Comparison of ENCODE assay signal across 27 cellular contexts in genomic region chr16:9578459-9578858, GRCh38.
"Had no signal": no experiment of that assay in that cellular context is flagged by ENCODE, and none has a peak within 500 bp of the region (broad histone marks: within the 10 kb centered on the region; RNA-seq: fewer than 3 reads in every experiment).

No MANE protein-coding gene starts in this region.

- H3K4me3 ChIP-seq: ascending aorta, Peyer's patch had no signal

- ATAC-seq: activated CD8-positive, alpha-beta T cell treated with anti-CD3 and anti-CD28 coated beads, Interleukin-2, amount 10 ng/mL, durations not matched to agents 7 days and 5 days; PC-3 had no signal

- H3K27me3 ChIP-seq: ascending aorta, Peyer's patch had no signal

- H3K36me3 ChIP-seq: ascending aorta, Peyer's patch had no signal

- DNase-seq: activated CD4-positive, alpha-beta T cell treated with anti-CD3 and anti-CD28 coated beads, Interleukin-2, amount 10 ng/mL, durations not matched to agents 24 days and 14 days; activated CD4-positive, alpha-beta T cell treated with anti-CD3 and anti-CD28 coated beads, Interleukin-2, amount 50 U/mL, for 4 hours; activated CD8-positive, alpha-beta T cell treated with anti-CD3 and anti-CD28 coated beads, Interleukin-2, amount 10 ng/mL, durations not matched to agents 7 days and 5 days; activated gamma-delta T cell; activated naive CD4-positive, alpha-beta T cell treated with Interleukin-2 at 50 U/mL for 16 hours; activated naive CD8-positive, alpha-beta T cell treated with anti-CD3 and anti-CD28 coated beads, Interleukin-2, amount 10 ng/mL, durations not matched to agents 7 days and 5 days; activated T-cell treated with anti-CD3 and anti-CD28 coated beads, Interleukin-2, amount 50 U/mL, for 24 hours; amygdala; cerebellar nuclear complex; Karpas-422; MM.1S; MV-4-11; NCI-H1092; NCI-H1436 treated with DMSO at 0.1 percent for 48 hours; NCI-H1694 treated with DMSO at 0.1 percent for 48 hours; NCI-H2029; NCI-H510A; NCI-H526; NCI-H748 treated with DMSO at 0.1 percent for 48 hours; NK-92 treated with Interleukin-12 subunit alpha and Interleukin-12 subunit beta, amount 100 ng/mL, for 24 hours; PC-3; Peyer's patch; Right ventricle myocardium superior; SW 1271; T-helper 1 cell; T1000 had no signal
